In genomic region chr4:139208404-139208945, GRCh38 we compare ENCODE assay signal across 11 cellular contexts. TPM values are rescaled to one million over a fixed set of nuclear protein-coding genes. Genes with fewer than 3 reads are reported as not detected.
DNase-seq lines count a peak whose midpoint lies in the region; ATAC-seq and TF ChIP-seq lines count a peak whose summit lies in the region.
"Had no signal": no experiment of that assay in that cellular context is flagged by ENCODE, and none has a peak within 500 bp of the region (broad histone marks: within the 10 kb centered on the region; RNA-seq: fewer than 3 reads in every experiment).

No MANE protein-coding gene starts in this region.

- H3K27me3 ChIP-seq in SK-N-SH (ENCODE audit: insufficient read depth), result no peaks in the 10 kb centered on the region

- H3K9me2 ChIP-seq in SK-N-SH, result no peaks in the 10 kb centered on the region

- H3K36me3 ChIP-seq in SK-N-SH (replicated peaks in 1 of 2; ENCODE audit: control insufficient read depth in 1 of 2, insufficient read depth in 2 of 2, low read length in 1 of 2), result no peaks in the 10 kb centered on the region

- no peak for TF ChIP-seq RAD21 in SK-N-SH (IDR thresholded peaks at IDR 0.05; ENCODE audit: low read length)

- intact Hi-C loops in left ventricle myocardium superior (cut with micrococcal nuclease), result no loop called here

- H3K27ac ChIP-seq in SK-N-SH (ENCODE audit: low read depth in 2 of 2, low read length in 1 of 2), result no peak overlapping the region

- TF ChIP-seq CTCF in AG09319 (IDR thresholded peaks at IDR 0.05; ENCODE audit: low read depth, low read length), result no peak; the same call in 1 of the 2 replicates
- no peak for TF ChIP-seq CTCF in SK-N-SH (IDR thresholded peaks at IDR 0.05)

- no peak overlapping the region for H3K9ac ChIP-seq in SK-N-SH

- no peak for TF ChIP-seq EP300 in SK-N-SH (IDR thresholded peaks at IDR 0.05; ENCODE audit: borderline replicate concordance in 1 of 2, low read depth in 1 of 2, low read length in 1 of 2)

- POLR2A ChIA-PET in SK-N-SH (lab: Yijun Ruan, JAX), result no interaction called here

- 90% methylated on average over 3 of the region's 3 CpGs for WGBS in SK-N-SH (ENCODE audit: low lambda C conversion rate)

- no peaks in the 10 kb centered on the region for H3F3A ChIP-seq in SK-N-SH (replicated peaks; ENCODE audit: insufficient read depth)

- H3K4me1 ChIP-seq in SK-N-SH (ENCODE audit: control insufficient read depth in 1 of 2, insufficient read depth in 2 of 2, low read depth in 1 of 2, low read length in 1 of 2), result no peaks in the 10 kb centered on the region; a peak in 1 of 4 replicates

- in situ Hi-C loops in ACHN (cut with HindIII; ENCODE audit: low pct_ligation_motif_present, low pct_unique_long_range_greater_than_20kb, low sequenced_read_pairs), result no loop called here

- CTCF ChIA-PET in SK-N-SH (lab: Yijun Ruan, JAX), result no interaction called here

- ATAC-seq in GM21423 (IDR thresholded peaks at IDR 0.05; ENCODE audit: unreplicated experiment) (peak; percentile 45), left ventricle myocardium superior (peak; percentile 90), GM19328 (IDR thresholded peaks at IDR 0.05; ENCODE audit: unreplicated experiment) (no peak)
- ATAC-seq: Panc1 had no signal

- no peak overlapping the region for H3K4me3 ChIP-seq in SK-N-SH (ENCODE audit: low read depth in 2 of 2, low read length in 1 of 2)

- H3K9me3 ChIP-seq in SK-N-SH, result no peaks in the 10 kb centered on the region

- H3K79me2 ChIP-seq in SK-N-SH (ENCODE audit: insufficient read depth), result no peaks in the 10 kb centered on the region

- no peaks in the 10 kb centered on the region for H4K20me1 ChIP-seq in SK-N-SH (ENCODE audit: insufficient read depth)

- DNase-seq in AG09319 (ENCODE audit: extremely low read depth, low read depth), result peak; percentile 92
- peak; percentile 92 for DNase-seq in SIG-M5 (lab: John Stamatoyannopoulos, UW)
- DNase-seq in left ventricle myocardium superior, result no peak
- DNase-seq in cerebellar nuclear complex (lab: John Stamatoyannopoulos, UW), result no peak
- DNase-seq in SK-N-SH, result no peak
- DNase-seq in ACHN, result no peak
- DNase-seq: activated T-cell treated with anti-CD3 and anti-CD28 coated beads, Interleukin-2, amount 50 U/mL, for 24 hours; stimulated activated CD4-positive, alpha-beta T cell treated with anti-CD3 and anti-CD28 coated beads, Interleukin-15, amount 100 ng/mL, for 24 hours had no signal

- no peak overlapping the region for H2AFZ ChIP-seq in SK-N-SH (ENCODE audit: low read depth)

- no peak overlapping the region for H3K4me2 ChIP-seq in SK-N-SH

TF ChIP-seq in SK-N-SH, 30 proteins besides CTCF, POLR2A, EP300 and RAD21:
- TF ChIP-seq RCOR1 (IDR thresholded peaks at IDR 0.05; ENCODE audit: low read length), result no peak
- no peak for TF ChIP-seq ZBTB33 (IDR thresholded peaks at IDR 0.05; ENCODE audit: borderline replicate concordance, low read depth)
- no peak for TF ChIP-seq MEF2A (IDR thresholded peaks at IDR 0.05; ENCODE audit: borderline replicate concordance, low read depth)
- no peak for TF ChIP-seq IRF3 (IDR thresholded peaks at IDR 0.05; ENCODE audit: low read depth, low read length)
- TF ChIP-seq SMC3 (IDR thresholded peaks at IDR 0.05; ENCODE audit: low read depth, low read length), result no peak
- TF ChIP-seq FOXJ3 (CRISPR knock-in tag; IDR thresholded peaks at IDR 0.05), result no peak
- no peak for TF ChIP-seq TAF1 (IDR thresholded peaks at IDR 0.05; ENCODE audit: borderline replicate concordance, low read depth, low read length)
- no peak for TF ChIP-seq RFX5 (IDR thresholded peaks at IDR 0.05; ENCODE audit: low read length)
- no peak for TF ChIP-seq YY1 (IDR thresholded peaks at IDR 0.05; ENCODE audit: low read depth)
- no peak for TF ChIP-seq CHD2 (IDR thresholded peaks at IDR 0.05; ENCODE audit: low read length, partially characterized antibody)
- no peak for TF ChIP-seq GATA2 (CRISPR knock-in tag; IDR thresholded peaks at IDR 0.05)
- TF ChIP-seq REST (IDR thresholded peaks at IDR 0.05; ENCODE audit: low read depth, low read length), result no peak
- no peak for TF ChIP-seq FOSL2 (IDR thresholded peaks at IDR 0.05; ENCODE audit: borderline replicate concordance, low read depth)
- no peak for TF ChIP-seq MXI1 (IDR thresholded peaks at IDR 0.05; ENCODE audit: low read depth, low read length)
- no peak for TF ChIP-seq SIN3A (IDR thresholded peaks at IDR 0.05; ENCODE audit: borderline replicate concordance, low read depth, low read length)
- no peak for TF ChIP-seq POLR2AphosphoS5 (IDR thresholded peaks at IDR 0.05; ENCODE audit: low read depth, low read length)
- no peak for TF ChIP-seq FOXM1 (IDR thresholded peaks at IDR 0.05; ENCODE audit: low read depth)
- TF ChIP-seq RXRA (IDR thresholded peaks at IDR 0.05; ENCODE audit: borderline replicate concordance, low read depth), result no peak
- no peak for TF ChIP-seq NRF1 (IDR thresholded peaks at IDR 0.05; ENCODE audit: low read depth, low read length)
- TF ChIP-seq EZH2phosphoT487 (IDR thresholded peaks at IDR 0.05; ENCODE audit: borderline replicate concordance, low read depth), result no peak

RNA-seq across cellular contexts. Expression of gene ELF2, which starts 31.5 kb away (rescaled TPM):
- 44.7 TPM for total RNA-seq in left ventricle myocardium superior
- 14.0 and 19.1 TPM in 2 replicates for polyA plus RNA-seq in SK-N-SH (2012; rRNA removed)
- polyA plus RNA-seq in SK-N-SH (2012; cell fraction: cytosol; rRNA removed), result 16.8 and 17.6 TPM in 2 replicates
- 24.5 and 41.2 TPM in 2 replicates for polyA plus RNA-seq in SK-N-SH (2012; cell fraction: nucleus; rRNA removed)

Comparison
In these comparisons a context has a peak if more than half of its experiments do, and no peak if none do; other contexts are left out.
1. DNase-seq: peak in AG09319 (single experiment) and SIG-M5 (single experiment); none in left ventricle myocardium superior (single experiment), cerebellar nuclear complex (0 of 2), SK-N-SH (single experiment) and ACHN (single experiment).